ENCODE assay signal across 24 cellular contexts in genomic region chr5:41122459-41122858, GRCh38. TPM values are rescaled to one million over a fixed set of nuclear protein-coding genes. Genes with fewer than 3 reads are reported as not detected.
DNase-seq lines count a peak whose midpoint lies in the region; TF ChIP-seq lines count a peak whose summit lies in the region.
"Had no signal": no experiment of that assay in that cellular context is flagged by ENCODE, and none has a peak within 500 bp of the region (broad histone marks: within the 10 kb centered on the region; RNA-seq: fewer than 3 reads in every experiment).

No MANE protein-coding gene starts in this region.

- peak; percentile 18 for DNase-seq in LHCN-M2 (ENCODE audit: low read depth)
- DNase-seq in mammary epithelial cell, result no peak
- DNase-seq in spleen, result no peak
- no peak for DNase-seq in chondrocyte (ENCODE audit: low spot score)
- no peak for DNase-seq in activated gamma-delta T cell treated with Interleukin-2 at 50 U/mL for 16 hours
- DNase-seq: activated CD8-positive, alpha-beta T cell treated with anti-CD3 and anti-CD28 coated beads for 36 hours; activated naive CD8-positive, alpha-beta T cell treated with anti-CD3 and anti-CD28 coated beads, Interleukin-2, amount 50 U/mL, for 24 hours; activated T-cell treated with anti-CD3 and anti-CD28 coated beads, Interleukin-2, amount 50 U/mL, for 72 hours; foreskin melanocyte; GDM1; GOT3; left colon; NCI-H1436; NCI-H226; T-cell had no signal

- H3K27me3 Mint-ChIP-seq in chondrocyte (ENCODE audit: low read depth), result no peaks in the 10 kb centered on the region
- H3K27me3 Mint-ChIP-seq: activated CD8-positive, alpha-beta T cell treated with anti-CD3 and anti-CD28 coated beads for 36 hours; activated naive CD8-positive, alpha-beta T cell treated with anti-CD3 and anti-CD28 coated beads, Interleukin-2, amount 50 U/mL, for 24 hours; T-cell had no signal

- no peaks in the 10 kb centered on the region for H3K4me1 ChIP-seq in DOHH2 (ENCODE audit: control insufficient read depth, low read length)
- no peaks in the 10 kb centered on the region for H3K4me1 ChIP-seq in mammary epithelial cell (ENCODE audit: insufficient read depth, low read length)
- H3K4me1 ChIP-seq in spleen, result no peaks in the 10 kb centered on the region
- H3K4me1 ChIP-seq: vagina had no signal

- H3K4me1 Mint-ChIP-seq in chondrocyte (ENCODE audit: low read depth), result no peaks in the 10 kb centered on the region
- H3K4me1 Mint-ChIP-seq: activated naive CD8-positive, alpha-beta T cell treated with anti-CD3 and anti-CD28 coated beads, Interleukin-2, amount 50 U/mL, for 24 hours; neural crest cell; T-cell had no signal

- H3K27me3 ChIP-seq in DOHH2 (ENCODE audit: control insufficient read depth, low read length) (no peaks in the 10 kb centered on the region), mammary epithelial cell (ENCODE audit: insufficient read depth, low read length) (no peaks in the 10 kb centered on the region), spleen (replicated peaks in 1 of 7) (no peaks in the 10 kb centered on the region)
- H3K27me3 ChIP-seq: vagina had no signal

- no peaks in the 10 kb centered on the region for H3K9me3 ChIP-seq in DOHH2 (ENCODE audit: control insufficient read depth, insufficient read depth, low read length)
- H3K9me3 ChIP-seq in mammary epithelial cell (replicated peaks; ENCODE audit: insufficient read depth, low read length), result peaks cover 3% of the 10 kb centered on the region
- no peaks in the 10 kb centered on the region for H3K9me3 ChIP-seq in spleen
- H3K9me3 ChIP-seq: vagina had no signal

- TF ChIP-seq CTCF in DOHH2 (IDR thresholded peaks at IDR 0.05; ENCODE audit: low read depth, low read length, poor library complexity, severe bottlenecking) (peak; percentile 43), GM12872 (IDR thresholded peaks at IDR 0.05; ENCODE audit: insufficient read depth, low read depth, low read length) (peak; percentile 30; the same call in 1 of the 3 replicates), mammary epithelial cell (conservative IDR thresholded peaks at IDR 0.05 in 1 of 2, IDR thresholded peaks at IDR 0.05 in 1 of 2; ENCODE audit: extremely low read depth in 1 of 2, insufficient read depth in 1 of 2, low read depth in 1 of 2, low read length in 2 of 2) (no peak), spleen (IDR thresholded peaks at IDR 0.05 in 8 of 11, conservative IDR thresholded peaks at IDR 0.05 in 3 of 11) (no peak), chondrocyte (IDR thresholded peaks at IDR 0.05) (no peak)

- H3K79me2 ChIP-seq in DOHH2 (ENCODE audit: control insufficient read depth, low read length) (no peaks in the 10 kb centered on the region), mammary epithelial cell (ENCODE audit: insufficient read depth, low read length) (no peaks in the 10 kb centered on the region)

- H4K20me1 ChIP-seq in DOHH2 (ENCODE audit: control insufficient read depth, insufficient read depth, low read depth, low read length), result no peaks in the 10 kb centered on the region
- H4K20me1 ChIP-seq in mammary epithelial cell (ENCODE audit: insufficient read depth, low read length), result no peaks in the 10 kb centered on the region

- peak overlapping the region; percentile 76 for H2AFZ ChIP-seq in mammary epithelial cell (ENCODE audit: low read depth, low read length)

- H3K4me3 ChIP-seq in DOHH2 (ENCODE audit: low read length) (no peak overlapping the region), mammary epithelial cell (replicated peaks in 1 of 3; ENCODE audit: insufficient read depth in 1 of 3, low read depth in 2 of 3, low read length in 3 of 3) (no peak overlapping the region), spleen (no peak overlapping the region)
- H3K4me3 ChIP-seq: vagina had no signal

- H3K4me2 ChIP-seq in DOHH2 (ENCODE audit: low read length) (no peak overlapping the region), mammary epithelial cell (ENCODE audit: insufficient read depth, low read depth, low read length) (no peak overlapping the region)

- intact Hi-C loops in mammary epithelial cell (cut with micrococcal nuclease), result no loop called here
- intact Hi-C loops in spleen (cut with DNase I; ENCODE audit: low total_unique reads), result no loop called here

- H3K9me2 ChIP-seq in DOHH2 (replicated peaks; ENCODE audit: control insufficient read depth, low read length), result no peaks in the 10 kb centered on the region

- H3F3A ChIP-seq in DOHH2 (ENCODE audit: control insufficient read depth, insufficient read depth), result no peaks in the 10 kb centered on the region

- dilution Hi-C loops in mammary epithelial cell (cut with HindIII; ENCODE audit: low sequenced_read_pairs), result no loop called here

- H3K27ac ChIP-seq in DOHH2 (ENCODE audit: low read depth, low read length) (no peak overlapping the region), mammary epithelial cell (ENCODE audit: insufficient read depth, low read depth, low read length) (no peak overlapping the region), spleen (no peak overlapping the region)
- H3K27ac ChIP-seq: epithelial cell of prostate, vagina, VCaP had no signal

- H3K4me3 Mint-ChIP-seq in chondrocyte (ENCODE audit: unreplicated experiment), result no peak overlapping the region
- H3K4me3 Mint-ChIP-seq: activated CD8-positive, alpha-beta T cell treated with anti-CD3 and anti-CD28 coated beads for 36 hours; activated naive CD8-positive, alpha-beta T cell treated with anti-CD3 and anti-CD28 coated beads, Interleukin-2, amount 50 U/mL, for 24 hours; activated T-cell treated with anti-CD3 and anti-CD28 coated beads, Interleukin-2, amount 50 U/mL, for 72 hours; neural crest cell; T-cell had no signal

- WGBS in mammary epithelial cell (ENCODE audit: low coverage, missing lambda C conversion rate), result 65% methylated on average over 4 of the region's 7 CpGs
- WGBS in spleen, 5 donors, result 84 to 94% (median 91%) methylated on average over 7 of the region's 7 CpGs

- no TSS peak for BruUV-seq in mammary epithelial cell (replicated peaks; lab: Mats Ljungman, UMichigan)

- no peaks in the 10 kb centered on the region for H3K36me3 ChIP-seq in DOHH2 (ENCODE audit: control insufficient read depth, low read length)
- no peaks in the 10 kb centered on the region for H3K36me3 ChIP-seq in mammary epithelial cell (ENCODE audit: insufficient read depth, low read length)
- H3K36me3 ChIP-seq in spleen, result no peaks in the 10 kb centered on the region
- H3K36me3 ChIP-seq: vagina had no signal

- no peak for TF ChIP-seq POLR2A in spleen (IDR thresholded peaks at IDR 0.05)

- in situ Hi-C loops in mammary epithelial cell (cut with MboI; ENCODE audit: low sequenced_read_pairs in 2 of 2), result no loop called here

- H3K9me3 Mint-ChIP-seq in chondrocyte (ENCODE audit: low read depth), result peaks cover 5% of the 10 kb centered on the region
- H3K9me3 Mint-ChIP-seq: activated naive CD8-positive, alpha-beta T cell treated with anti-CD3 and anti-CD28 coated beads, Interleukin-2, amount 50 U/mL, for 24 hours; activated T-cell treated with anti-CD3 and anti-CD28 coated beads, Interleukin-2, amount 50 U/mL, for 72 hours had no signal

- H3K9ac ChIP-seq in mammary epithelial cell (ENCODE audit: insufficient read depth, low read length), result no peak overlapping the region

- no peaks in the 10 kb centered on the region for H3K36me3 Mint-ChIP-seq in chondrocyte (ENCODE audit: low read depth)
- H3K36me3 Mint-ChIP-seq: T-cell had no signal

- no peak overlapping the region for H3K27ac Mint-ChIP-seq in chondrocyte (ENCODE audit: unreplicated experiment)
- H3K27ac Mint-ChIP-seq: activated CD8-positive, alpha-beta T cell treated with anti-CD3 and anti-CD28 coated beads for 36 hours; activated naive CD8-positive, alpha-beta T cell treated with anti-CD3 and anti-CD28 coated beads, Interleukin-2, amount 50 U/mL, for 24 hours; T-cell had no signal

- CTCF ChIA-PET in mammary epithelial cell (lab: Charles Lee; ENCODE audit: low non-redundant PET), result no interaction called here

RNA-seq across cellular contexts. Expression of gene MROH2B, which starts 51.3 kb away (rescaled TPM):
- total RNA-seq in LHCN-M2 (2014; rRNA removed) (not detected in 2 replicates), mammary epithelial cell (not detected), spleen (not detected), chondrocyte (not detected in 3 replicates)
- polyA plus RNA-seq in LHCN-M2 (2012), result not detected
- polyA plus RNA-seq in mammary epithelial cell (not detected), spleen (not detected)
- polyA minus RNA-seq in mammary epithelial cell, result not detected
- total RNA-seq: activated CD8-positive, alpha-beta T cell treated with anti-CD3 and anti-CD28 coated beads for 36 hours; activated T-cell treated with anti-CD3 and anti-CD28 coated beads, Interleukin-2, amount 50 U/mL, for 72 hours; bronchial epithelial cell; dermis microvascular lymphatic vessel endothelial cell; left colon; neural crest cell; pulmonary artery endothelial cell; T-cell; vagina had no signal

Comparison
In these comparisons a context has a peak if more than half of its experiments do, and no peak if none do; other contexts are left out.
1. CTCF ChIP-seq: peak in DOHH2 (single experiment) and GM12872 (single experiment); none in mammary epithelial cell (0 of 2), spleen (0 of 11) and chondrocyte (single experiment).